Comparison of ENCODE assay signal across 1 cellular context in genomic region chr2:149991576-149991975, GRCh38.
TF ChIP-seq lines count a peak whose summit lies in the region.

No MANE protein-coding gene starts in this region.

TF ChIP-seq in IMR-90, 13 proteins besides CTCF, POLR2A, EP300 and RAD21:
- no peak for TF ChIP-seq MAFK (IDR thresholded peaks at IDR 0.05; ENCODE audit: low read depth, low read length)
- no peak for TF ChIP-seq USF2 (IDR thresholded peaks at IDR 0.05; ENCODE audit: low read depth, low read length)
- no peak for TF ChIP-seq BHLHE40 (IDR thresholded peaks at IDR 0.05; ENCODE audit: low read depth, low read length)
